Comparison of ENCODE assay signal across 8 cellular contexts in the genomic region with DNA sequence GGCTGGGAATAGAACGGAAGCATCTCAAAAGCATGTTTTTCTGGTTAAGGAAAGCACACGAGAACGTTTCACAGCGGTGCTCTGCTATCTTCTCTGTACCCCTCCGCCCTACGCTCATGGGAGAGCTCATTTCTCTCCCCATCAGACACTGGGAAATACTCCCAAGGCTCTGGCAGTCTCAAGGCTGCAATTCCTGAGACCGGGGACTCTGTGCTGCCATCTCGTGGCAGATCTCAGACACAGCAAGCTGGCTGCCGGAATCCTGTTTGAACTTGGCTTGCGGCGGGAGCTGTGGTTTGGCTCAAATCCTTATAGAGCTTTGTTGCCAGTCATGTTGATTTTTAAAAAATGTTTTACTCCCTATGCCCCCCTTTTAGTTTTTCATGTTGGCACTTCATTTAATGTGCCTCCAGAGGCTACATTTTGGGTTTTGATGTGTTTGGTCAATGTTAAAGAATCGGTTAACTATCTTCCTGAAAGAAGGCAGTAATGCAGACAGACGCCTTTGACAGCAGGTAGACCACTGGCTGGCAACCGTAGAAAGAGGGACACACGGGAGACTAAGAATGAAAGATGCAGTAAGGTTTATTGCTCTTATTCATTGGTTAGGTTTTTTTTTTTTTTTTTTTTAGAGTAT. TPM values are rescaled to one million over a fixed set of nuclear protein-coding genes. Genes with fewer than 3 reads are reported as not detected.
A peak's percentile ranks its signal among the peaks of the same experiment; 100 is the strongest.
DNase-seq lines count a peak whose midpoint lies in the region; ATAC-seq and TF ChIP-seq lines count a peak whose summit lies in the region.

No MANE protein-coding gene starts in this region.

- 17% methylated on average over 15 of the region's 15 CpGs for WGBS in hepatocyte (ENCODE audit: low lambda C conversion rate, missing lambda C conversion rate)
- 17 to 21% methylated on average over 15 of the region's 15 CpGs for WGBS in sigmoid colon, 2 donors

- H3K79me2 ChIP-seq in hepatocyte: no peaks in the 10 kb centered on the region

- H3K4me2 ChIP-seq in hepatocyte: peak overlapping the region; percentile 24

- DNase-seq in GM06990 (ENCODE audit: extremely low read depth, insufficient read length) (peak; percentile 8), HFFc6 (peak; percentile 86), NCI-H1417 treated with DMSO at 0.1 percent for 48 hours (lab: John Stamatoyannopoulos, UW) (peak; percentile 10), T-helper 17 cell (peak; percentile 27 to 56 (median 35)), astrocyte of the cerebellum (ENCODE audit: low read depth) (peak; percentile 77), hepatocyte (ENCODE audit: low spot score) (peak; percentile 84), sigmoid colon (peak; percentile 91)

- H4K20me1 ChIP-seq in hepatocyte (ENCODE audit: insufficient read depth, poor library complexity, severe bottlenecking): no peaks in the 10 kb centered on the region

- H3K9me2 ChIP-seq in hepatocyte (replicated peaks; ENCODE audit: insufficient read depth): no peaks in the 10 kb centered on the region

- intact Hi-C loops in sigmoid colon (cut with DNase I): loop anchor here (2.0 to 10.0 kb wide), 3 partner anchors 28 to 748 kb away; a partner anchor contains a TSS

- no peak overlapping the region for H3K4me3 ChIP-seq in GM06990 (replicated peaks; ENCODE audit: low read depth, low read length)
- no peak overlapping the region for H3K4me3 ChIP-seq in astrocyte of the cerebellum (ENCODE audit: low read depth, low read length)
- H3K4me3 ChIP-seq in hepatocyte: no peak overlapping the region
- H3K4me3 ChIP-seq in sigmoid colon: peak overlapping the region; percentile 3 to 32 (median 28)

- no peaks in the 10 kb centered on the region for H3K9me3 Mint-ChIP-seq in HFFc6

- H3K4me1 ChIP-seq in hepatocyte (ENCODE audit: insufficient read depth): no peaks in the 10 kb centered on the region
- peaks cover 0 to 20% (median 11%) of the 10 kb centered on the region in 4 donors for H3K4me1 ChIP-seq in sigmoid colon

- H3K4me1 Mint-ChIP-seq in HFFc6 (ENCODE audit: low read depth) (peaks cover 47% of the 10 kb centered on the region), T-helper 17 cell (peaks cover 8% of the 10 kb centered on the region)

- no peak overlapping the region for H3K27ac ChIP-seq in hepatocyte
- peak overlapping the region in 1 of 4 donors; percentile 40 for H3K27ac ChIP-seq in sigmoid colon

- peak; percentile 82 for ATAC-seq in T-helper 17 cell
- ATAC-seq in HG03097 (IDR thresholded peaks at IDR 0.05; ENCODE audit: low FRiP score, unreplicated experiment): no peak

- TF ChIP-seq CTCF in GM06990 (IDR thresholded peaks at IDR 0.05; ENCODE audit: insufficient read depth, low read length, poor library complexity, severe bottlenecking): peak; percentile 96
- peak; percentile 98 for TF ChIP-seq CTCF in HFFc6 (IDR thresholded peaks at IDR 0.05)
- peak; percentile 99 for TF ChIP-seq CTCF in astrocyte of the cerebellum (IDR thresholded peaks at IDR 0.05; ENCODE audit: low read depth, low read length, missing control alignments)
- TF ChIP-seq CTCF in hepatocyte (IDR thresholded peaks at IDR 0.05; ENCODE audit: poor library complexity): peak; percentile 94
- peak; percentile 70 to 94 (median 88) for TF ChIP-seq CTCF in sigmoid colon (IDR thresholded peaks at IDR 0.05)

- H3K36me3 Mint-ChIP-seq in HFFc6 (ENCODE audit: low read depth): peaks cover 9% of the 10 kb centered on the region
- H3K36me3 Mint-ChIP-seq in T-helper 17 cell (ENCODE audit: low read depth): no peaks in the 10 kb centered on the region

- H3K27me3 ChIP-seq in GM06990 (replicated peaks; ENCODE audit: control insufficient read depth, insufficient read depth, low read length) (no peaks in the 10 kb centered on the region; the same call in 1 of the 2 replicates), hepatocyte (no peaks in the 10 kb centered on the region), sigmoid colon (no peaks in the 10 kb centered on the region)

- TF ChIP-seq EP300 in sigmoid colon (IDR thresholded peaks at IDR 0.05): no peak

- in situ Hi-C loops in astrocyte of the cerebellum (cut with HindIII; ENCODE audit: low sequenced_read_pairs): no loop called here

- H3K36me3 ChIP-seq in GM06990 (ENCODE audit: control insufficient read depth, insufficient read depth, low read length) (no peaks in the 10 kb centered on the region), hepatocyte (replicated peaks; ENCODE audit: insufficient read depth, low read depth) (no peaks in the 10 kb centered on the region), sigmoid colon (no peaks in the 10 kb centered on the region)

- no peak overlapping the region for H2AFZ ChIP-seq in hepatocyte

- H3K27me3 Mint-ChIP-seq in HFFc6 (ENCODE audit: insufficient read depth) (no peaks in the 10 kb centered on the region), T-helper 17 cell (peaks cover 41% of the 10 kb centered on the region)

- H3K4me3 Mint-ChIP-seq in HFFc6: peak overlapping the region; percentile 77
- H3K4me3 Mint-ChIP-seq in T-helper 17 cell: no peak overlapping the region

- TF ChIP-seq POLR2A in sigmoid colon (IDR thresholded peaks at IDR 0.05): no peak

- H3K9me3 ChIP-seq in T-helper 17 cell (ENCODE audit: control insufficient read depth, low read length, poor library complexity, severe bottlenecking) (no peaks in the 10 kb centered on the region), hepatocyte (ENCODE audit: low read depth) (no peaks in the 10 kb centered on the region), sigmoid colon (no peaks in the 10 kb centered on the region)

- H3K27ac Mint-ChIP-seq in HFFc6: peak overlapping the region; percentile 98
- H3K27ac Mint-ChIP-seq in T-helper 17 cell: no peak overlapping the region

RNA-seq across cellular contexts. Expression of a gene that starts 27.6 kb away (rescaled TPM):
- total RNA-seq in HFFc6 (2021; fragmentation: NEBNext Ultra II Directional; extraction: Animal tissue kit (Norgen Biotek cat#: 25700)): 10 to 100 TPM in 4 of 6 experiments, 1 to 10 TPM in 2; 9.4 to 13.5 (median 11.1) TPM
- under 1 TPM in 1 of 2 donors, not detected in 1; 0.35 TPM for total RNA-seq in T-helper 17 cell
- 3.8 and 6.3 TPM in 2 replicates for total RNA-seq in hepatocyte
- 4.4 and 4.5 TPM in 2 replicates for polyA plus RNA-seq in hepatocyte
- 1 to 10 TPM; 1.1 to 3.1 (median 2.3) TPM for total RNA-seq in sigmoid colon
- polyA plus RNA-seq in sigmoid colon: under 1 TPM in 2 of 3 donors, not detected in 1; 0.51 to 0.60 TPM

Comparison
In these comparisons a context has a peak if more than half of its experiments do, and no peak if none do; other contexts are left out.
1. DNase-seq: peak in every context shown above with its lines; median percentile 91 in sigmoid colon; 86 in HFFc6; 84 in hepatocyte; 77 in astrocyte of the cerebellum; 35 in T-helper 17 cell; 10 in NCI-H1417 treated with DMSO at 0.1 percent for 48 hours; 8 in GM06990.
2. H3K4me3 ChIP-seq: peak in sigmoid colon (4 of 4); none in GM06990 (single experiment), astrocyte of the cerebellum (single experiment) and hepatocyte (single experiment).
3. Peak in every context shown above with its lines, with median percentiles within 50 percentile points of each other: CTCF ChIP-seq.